8 cellular contexts compared by ENCODE assay signal in genomic region chr12:76586764-76587395, GRCh38. TPM values are rescaled to one million over a fixed set of nuclear protein-coding genes. Genes with fewer than 3 reads are reported as not detected.
DNase-seq lines count a peak whose midpoint lies in the region; ATAC-seq and TF ChIP-seq lines count a peak whose summit lies in the region.

No MANE protein-coding gene starts in this region.

- TF ChIP-seq CTCF in GM12875 (IDR thresholded peaks at IDR 0.05; ENCODE audit: borderline replicate concordance, insufficient read depth, low read depth, low read length) (peak; percentile 46; the same call in 1 of the 2 replicates), colonic mucosa (IDR thresholded peaks at IDR 0.05) (peak; percentile 64), mesothelial cell of epicardium (IDR thresholded peaks at IDR 0.05; ENCODE audit: unreplicated experiment) (peak; percentile 79)

- no peak overlapping the region for H3K9ac ChIP-seq in colonic mucosa (ENCODE audit: low read depth in 2 of 2, low read length in 2 of 2)

- no peaks in the 10 kb centered on the region for H3K9me3 ChIP-seq in colonic mucosa
- H3K9me3 ChIP-seq in aorta (ENCODE audit: control insufficient read depth, low read length): no peaks in the 10 kb centered on the region

- H3K36me3 Mint-ChIP-seq in mesothelial cell of epicardium: no peaks in the 10 kb centered on the region

- H3K27ac Mint-ChIP-seq in mesothelial cell of epicardium: no peak overlapping the region

- in situ Hi-C loops in SK-MEL-5 (cut with HindIII; ENCODE audit: low pct_unique_long_range_greater_than_20kb, low sequenced_read_pairs): no loop called here

- peak; percentile 62 for ATAC-seq in aorta (ENCODE audit: low FRiP score)

- no peaks in the 10 kb centered on the region for H3K27me3 Mint-ChIP-seq in mesothelial cell of epicardium (ENCODE audit: low read depth)

- peaks cover 1% of the 10 kb centered on the region for H3K4me1 Mint-ChIP-seq in mesothelial cell of epicardium

- 65 to 78% methylated on average over 3 of the region's 3 CpGs for WGBS in aorta, 2 donors

- H3K4me3 Mint-ChIP-seq in mesothelial cell of epicardium: no peak overlapping the region

- H3K36me3 ChIP-seq in colonic mucosa (no peaks in the 10 kb centered on the region), aorta (ENCODE audit: control insufficient read depth in 1 of 2, insufficient read depth in 2 of 2, low read length in 1 of 2) (no peaks in the 10 kb centered on the region)

- H3K27ac ChIP-seq in colonic mucosa: no peak overlapping the region
- no peak overlapping the region for H3K27ac ChIP-seq in aorta (ENCODE audit: low read depth in 1 of 2, low read length in 2 of 2)

- H3K27me3 ChIP-seq in colonic mucosa: no peaks in the 10 kb centered on the region
- H3K27me3 ChIP-seq in aorta (ENCODE audit: control insufficient read depth in 1 of 2, insufficient read depth in 2 of 2, low read length in 1 of 2): no peaks in the 10 kb centered on the region

- H3K4me1 ChIP-seq in colonic mucosa (no peaks in the 10 kb centered on the region), aorta (ENCODE audit: control insufficient read depth in 1 of 2, insufficient read depth in 2 of 2, low read length in 2 of 2) (no peaks in the 10 kb centered on the region)

- H3K4me3 ChIP-seq in GM12875 (ENCODE audit: low read depth, low read length): no peak overlapping the region
- H3K4me3 ChIP-seq in colonic mucosa: no peak overlapping the region
- no peak overlapping the region for H3K4me3 ChIP-seq in aorta (ENCODE audit: low read length in 2 of 2)

- peaks cover 6% of the 10 kb centered on the region for H3K9me3 Mint-ChIP-seq in mesothelial cell of epicardium

- intact Hi-C loops in colonic mucosa (cut with DNase I): no loop called here
- intact Hi-C loops in aorta (cut with DNase I): no loop called here

- DNase-seq in Ammon's horn (ENCODE audit: low spot score) (peak; percentile 48), HT1080 (ENCODE audit: low read depth) (peak; percentile 63), SK-MEL-5 (ENCODE audit: low read depth, low spot score) (peak; percentile 75), colonic mucosa (peak; percentile 32), mesothelial cell of epicardium (ENCODE audit: low spot score in 2 of 2, unreplicated experiment in 2 of 2) (no peak), aorta (no peak), COLO829 (ENCODE audit: low spot score) (no peak)

RNA-seq across cellular contexts. Expression of gene OSBPL8, which starts 27.3 kb away (rescaled TPM):
- total RNA-seq in HT1080 (2014; rRNA removed; shearing (Covaris generic)): 24.0 and 28.0 TPM in 2 replicates
- polyA plus RNA-seq in HT1080 (2015; cell fraction: cytosol; rRNA removed): 29.1 and 43.5 TPM in 2 replicates
- polyA plus RNA-seq in HT1080 (2015; cell fraction: nucleus; rRNA removed): 38.7 and 41.9 TPM in 2 replicates
- total RNA-seq in SK-MEL-5 (2014; rRNA removed; shearing (Covaris generic)): 46.3 and 54.2 TPM in 2 replicates
- polyA plus RNA-seq in SK-MEL-5 (2015; cell fraction: cytosol; rRNA removed): 37.6 and 61.1 TPM in 2 replicates
- polyA plus RNA-seq in SK-MEL-5 (2015; cell fraction: nucleus; rRNA removed): 36.6 and 46.8 TPM in 2 replicates
- total RNA-seq in colonic mucosa (10 to 100 TPM; 25.9 to 32.8 TPM), mesothelial cell of epicardium (50.8 to 51.5 TPM (median 51.5 TPM) in 3 replicates), aorta (100 to 1,000 TPM in 1 of 2 donors, 10 to 100 TPM in 1; 77.8 to 100 TPM)
- polyA plus RNA-seq in aorta: 10 to 100 TPM; 16.8 to 17.5 TPM

Comparison
In these comparisons a context has a peak if more than half of its experiments do, and no peak if none do; other contexts are left out.
1. DNase-seq: peak in Ammon's horn (single experiment), HT1080 (single experiment), SK-MEL-5 (single experiment) and colonic mucosa (single experiment); none in mesothelial cell of epicardium (0 of 2), aorta (0 of 2) and COLO829 (single experiment).
2. Peak in every context shown above with its lines, with median percentiles within 50 percentile points of each other: CTCF ChIP-seq.